16 cellular contexts compared by ENCODE assay signal in the genomic region with DNA sequence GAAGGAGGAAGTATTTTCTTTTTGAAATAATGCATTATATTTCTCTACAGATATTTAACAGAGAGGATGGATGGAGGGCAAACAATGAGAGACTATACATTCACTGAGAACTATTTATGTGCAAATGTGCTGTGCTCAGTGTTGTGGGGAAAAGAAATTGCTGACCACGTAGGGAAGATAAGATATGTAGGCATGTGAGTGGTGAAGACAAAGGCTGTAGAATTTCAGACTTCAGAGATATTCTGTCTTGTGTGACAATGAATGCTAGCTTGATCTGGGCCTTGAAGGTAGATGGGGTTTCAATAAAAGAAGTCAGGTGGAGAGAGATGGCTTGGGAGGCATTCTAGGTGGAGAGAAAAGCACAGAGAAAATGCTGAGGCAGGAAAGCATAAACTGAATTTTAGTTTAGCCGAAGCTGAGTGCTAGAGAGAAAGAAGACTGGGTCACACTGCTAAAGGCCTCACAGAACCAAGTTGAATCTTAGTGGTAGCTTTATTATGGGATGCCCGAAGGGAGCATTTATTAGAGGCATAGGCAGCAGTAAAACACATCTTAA. TPM values are rescaled to one million over a fixed set of nuclear protein-coding genes. Genes with fewer than 3 reads are reported as not detected.
DNase-seq lines count a peak whose midpoint lies in the region; ATAC-seq, FAIRE-seq and TF ChIP-seq lines count a peak whose summit lies in the region.
"Had no signal": no experiment of that assay in that cellular context is flagged by ENCODE, and none has a peak within 500 bp of the region (broad histone marks: within the 10 kb centered on the region; RNA-seq: fewer than 3 reads in every experiment).

No MANE protein-coding gene starts in this region.

- H2BK15ac ChIP-seq in mesendoderm (replicated peaks; ENCODE audit: low read depth), result peak overlapping the region; percentile 92

- H3K9ac ChIP-seq in mesendoderm (ENCODE audit: low read length), result peak overlapping the region; percentile 2

- no peak for TF ChIP-seq EP300 in stomach (IDR thresholded peaks at IDR 0.05)

- H2BK5ac ChIP-seq in mesendoderm (ENCODE audit: low read length), result peak overlapping the region; percentile 27

- no peak overlapping the region for H3K4me2 ChIP-seq in mesendoderm (ENCODE audit: low read length)

- H3K27me3 ChIP-seq in mesendoderm (ENCODE audit: insufficient read depth, low read length, poor library complexity) (no peaks in the 10 kb centered on the region), small intestine (ENCODE audit: control insufficient read depth in 2 of 2, insufficient read depth in 2 of 2, low read length in 2 of 2) (no peaks in the 10 kb centered on the region), stomach (no peaks in the 10 kb centered on the region)
- H3K27me3 ChIP-seq: neutrophil had no signal

- no peak overlapping the region for H3K4me3 Mint-ChIP-seq in natural killer cell treated with Interleukin-12 subunit alpha and Interleukin-12 subunit beta and Interleukin-15 and Interleukin-18, amount 100 ng/mL, for 72 hours
- H3K4me3 Mint-ChIP-seq in natural killer cell, result no peak overlapping the region
- no peak overlapping the region for H3K4me3 Mint-ChIP-seq in activated naive CD8-positive, alpha-beta T cell treated with anti-CD3 and anti-CD28 coated beads, Interleukin-2, amount 50 U/mL, for 24 hours

- ATAC-seq in natural killer cell treated with Interleukin-12 subunit alpha and Interleukin-12 subunit beta and Interleukin-15 and Interleukin-18, amount 100 ng/mL, for 72 hours, result no peak
- ATAC-seq in natural killer cell, result no peak
- ATAC-seq in activated naive CD8-positive, alpha-beta T cell treated with anti-CD3 and anti-CD28 coated beads, Interleukin-2, amount 50 U/mL, for 24 hours, result no peak
- ATAC-seq: activated CD4-positive, CD25-positive, alpha-beta regulatory T cell treated with anti-CD3 and anti-CD28 coated beads, Interleukin-2, amount 50 U/mL, for 24 hours; left lobe of liver; stimulated activated naive CD8-positive, alpha-beta T cell treated with anti-CD3 and anti-CD28 coated beads, Interleukin-15, Interleukin-2, amounts not matched to agents 100 U/mL and 50 U/mL, for 24 hours had no signal

- TF ChIP-seq CTCF in natural killer cell (IDR thresholded peaks at IDR 0.05), result no peak
- TF ChIP-seq CTCF in stomach (IDR thresholded peaks at IDR 0.05), result no peak
- no peak for TF ChIP-seq CTCF in coronary artery (IDR thresholded peaks at IDR 0.05)

- H3K9me3 ChIP-seq in small intestine (ENCODE audit: control insufficient read depth, low read depth) (no peaks in the 10 kb centered on the region), stomach (peaks cover 0 to 3% (median 0%) of the 10 kb centered on the region in 4 donors)
- H3K9me3 ChIP-seq: neutrophil had no signal

- peak overlapping the region; percentile 79 for H2BK120ac ChIP-seq in mesendoderm (ENCODE audit: low read depth, low read length)

- no peak overlapping the region for H3K27ac ChIP-seq in mesendoderm (ENCODE audit: low read depth, low read length)
- H3K27ac ChIP-seq in small intestine (ENCODE audit: low read depth in 1 of 2, low read length in 1 of 2), result no peak overlapping the region
- H3K27ac ChIP-seq in stomach, result no peak overlapping the region
- no peak overlapping the region for H3K27ac ChIP-seq in coronary artery
- H3K27ac ChIP-seq: neutrophil had no signal

- H3K79me2 ChIP-seq in mesendoderm (ENCODE audit: control insufficient read depth, insufficient read depth, low read length), result no peaks in the 10 kb centered on the region

- H4K5ac ChIP-seq in mesendoderm (ENCODE audit: low read length), result no peak overlapping the region

- peak overlapping the region; percentile 95 for H3K4ac ChIP-seq in mesendoderm (ENCODE audit: low read depth, low read length)

- H3K4me3 ChIP-seq in mesendoderm (ENCODE audit: low read length), result no peak overlapping the region
- no peak overlapping the region for H3K4me3 ChIP-seq in small intestine (ENCODE audit: low read depth in 1 of 2, low read length in 2 of 2)
- no peak overlapping the region for H3K4me3 ChIP-seq in stomach
- no peak overlapping the region for H3K4me3 ChIP-seq in coronary artery

- H3K9me3 Mint-ChIP-seq in natural killer cell treated with Interleukin-12 subunit alpha and Interleukin-12 subunit beta and Interleukin-15 and Interleukin-18, amount 100 ng/mL, for 72 hours, result peaks cover 3% of the 10 kb centered on the region
- H3K9me3 Mint-ChIP-seq in natural killer cell, result peaks cover 2% of the 10 kb centered on the region in 2 donors
- peaks cover 4% of the 10 kb centered on the region for H3K9me3 Mint-ChIP-seq in activated naive CD8-positive, alpha-beta T cell treated with anti-CD3 and anti-CD28 coated beads, Interleukin-2, amount 50 U/mL, for 24 hours

- H3K23ac ChIP-seq in mesendoderm (ENCODE audit: low read length), result no peak overlapping the region

- peaks cover 16% of the 10 kb centered on the region for H3K36me3 Mint-ChIP-seq in natural killer cell treated with Interleukin-12 subunit alpha and Interleukin-12 subunit beta and Interleukin-15 and Interleukin-18, amount 100 ng/mL, for 72 hours
- H3K36me3 Mint-ChIP-seq in natural killer cell, result no peaks in the 10 kb centered on the region
- H3K36me3 Mint-ChIP-seq in activated naive CD8-positive, alpha-beta T cell treated with anti-CD3 and anti-CD28 coated beads, Interleukin-2, amount 50 U/mL, for 24 hours (ENCODE audit: low read depth), result peaks cover 6% of the 10 kb centered on the region

- no CpG with 5 or more reads among the region's 3 CpGs for WGBS in mesendoderm (ENCODE audit: extremely low coverage, insufficient coverage, low lambda C conversion rate)
- WGBS in small intestine, 3 donors, result 77 to 87% (median 82%) methylated on average over 3 of the region's 3 CpGs
- WGBS in stomach, 5 donors, result 71 to 80% (median 73%) methylated on average over 3 of the region's 3 CpGs

- no peak for TF ChIP-seq POLR2A in stomach (IDR thresholded peaks at IDR 0.05)

- no peak for DNase-seq in natural killer cell treated with Interleukin-12 subunit alpha and Interleukin-12 subunit beta and Interleukin-15 and Interleukin-18, amount 100 ng/mL, for 72 hours (ENCODE audit: low spot score)
- DNase-seq in natural killer cell (no peak), mesendoderm (peak; percentile 40), small intestine (no peak), DMS53 (lab: John Stamatoyannopoulos, UW) (no peak), stomach (no peak), coronary artery (ENCODE audit: low spot score) (no peak)
- DNase-seq in activated naive CD8-positive, alpha-beta T cell treated with anti-CD3 and anti-CD28 coated beads, Interleukin-2, amount 50 U/mL, for 24 hours, result no peak
- DNase-seq: activated CD8-positive, alpha-beta memory T cell treated with anti-CD3 and anti-CD28 coated beads, Interleukin-2, amount 50 U/mL, for 48 hours; NCI-H1417 treated with DMSO at 0.1 percent for 48 hours; NCI-H2227 treated with DMSO at 0.1 percent for 48 hours; stimulated activated naive CD8-positive, alpha-beta T cell treated with anti-CD3 and anti-CD28 coated beads, Interleukin-15, Interleukin-2, amounts not matched to agents 100 U/mL and 50 U/mL, for 24 hours had no signal

- H3K79me1 ChIP-seq in mesendoderm (ENCODE audit: low read length), result no peaks in the 10 kb centered on the region

- no peaks in the 10 kb centered on the region for H3K27me3 Mint-ChIP-seq in natural killer cell treated with Interleukin-12 subunit alpha and Interleukin-12 subunit beta and Interleukin-15 and Interleukin-18, amount 100 ng/mL, for 72 hours
- no peaks in the 10 kb centered on the region for H3K27me3 Mint-ChIP-seq in natural killer cell (ENCODE audit: low read depth in 2 of 2)
- H3K27me3 Mint-ChIP-seq in activated naive CD8-positive, alpha-beta T cell treated with anti-CD3 and anti-CD28 coated beads, Interleukin-2, amount 50 U/mL, for 24 hours, result no peaks in the 10 kb centered on the region

- no peak overlapping the region for H4K8ac ChIP-seq in mesendoderm (ENCODE audit: low read depth, low read length)

- peak overlapping the region; percentile 38 for H2AK5ac ChIP-seq in mesendoderm (ENCODE audit: low read length)

- H3K56ac ChIP-seq in mesendoderm (ENCODE audit: low read length), result peak overlapping the region; percentile 11

- H3K36me3 ChIP-seq in mesendoderm (ENCODE audit: control insufficient read depth, insufficient read depth, low read length) (no peaks in the 10 kb centered on the region), small intestine (ENCODE audit: control insufficient read depth in 2 of 2, insufficient read depth in 2 of 2, low read length in 2 of 2) (no peaks in the 10 kb centered on the region), stomach (no peaks in the 10 kb centered on the region)
- H3K36me3 ChIP-seq: neutrophil had no signal

- H3K18ac ChIP-seq in mesendoderm (ENCODE audit: low read length), result peak overlapping the region; percentile 90

- peak overlapping the region; percentile 6 to 38 for H3K27ac Mint-ChIP-seq in natural killer cell treated with Interleukin-12 subunit alpha and Interleukin-12 subunit beta and Interleukin-15 and Interleukin-18, amount 100 ng/mL, for 72 hours
- H3K27ac Mint-ChIP-seq in natural killer cell, result peak overlapping the region in 1 of 2 donors; percentile 6
- H3K27ac Mint-ChIP-seq in activated naive CD8-positive, alpha-beta T cell treated with anti-CD3 and anti-CD28 coated beads, Interleukin-2, amount 50 U/mL, for 24 hours, result peak overlapping the region; percentile 10

- no peak for FAIRE-seq in small intestine (lab: Jason Lieb, UNC)
- FAIRE-seq: GM19239 had no signal

- H3K4me1 ChIP-seq in mesendoderm (ENCODE audit: control insufficient read depth, low read depth, low read length) (peaks cover 11% of the 10 kb centered on the region), small intestine (ENCODE audit: control insufficient read depth in 2 of 2, insufficient read depth in 1 of 2, low read depth in 1 of 2, low read length in 1 of 2) (peaks cover 3 to 7% of the 10 kb centered on the region in 2 donors), stomach (peaks cover 14 to 26% (median 21%) of the 10 kb centered on the region in 4 donors)

- intact Hi-C loops in natural killer cell (cut with micrococcal nuclease), result no loop called here
- intact Hi-C loops in stomach (cut with DNase I; ENCODE audit: low total_unique reads), result no loop called here

- H3K4me1 Mint-ChIP-seq in natural killer cell treated with Interleukin-12 subunit alpha and Interleukin-12 subunit beta and Interleukin-15 and Interleukin-18, amount 100 ng/mL, for 72 hours (ENCODE audit: low read depth in 2 of 2), result peaks cover 13 to 16% of the 10 kb centered on the region in 2 donors
- peaks cover 9 to 11% of the 10 kb centered on the region in 2 donors for H3K4me1 Mint-ChIP-seq in natural killer cell
- peaks cover 29% of the 10 kb centered on the region for H3K4me1 Mint-ChIP-seq in activated naive CD8-positive, alpha-beta T cell treated with anti-CD3 and anti-CD28 coated beads, Interleukin-2, amount 50 U/mL, for 24 hours

RNA-seq across cellular contexts. Expression of a gene that starts 56.9 kb away (rescaled TPM):
- 1,000 to 10,000 TPM; 4,705 to 6,056 TPM for total RNA-seq in natural killer cell treated with Interleukin-12 subunit alpha and Interleukin-12 subunit beta and Interleukin-15 and Interleukin-18, amount 100 ng/mL, for 72 hours
- 1,000 to 10,000 TPM; 6,475 to 7,348 (median 7,348) TPM for total RNA-seq in natural killer cell
- polyA plus RNA-seq in mesendoderm (2013, experiment 1 of 2), result 13,473 TPM
- polyA plus RNA-seq in mesendoderm (2013, experiment 2 of 2), result 13,556 TPM
- over 10,000 TPM in 1 of 3 donors, 1,000 to 10,000 TPM in 2; 6,538 to 12,313 (median 9,900) TPM for polyA plus RNA-seq in small intestine
- over 10,000 TPM in 1 of 5 donors, 1,000 to 10,000 TPM in 4; 3,004 to 19,399 (median 6,187) TPM for total RNA-seq in stomach
- over 10,000 TPM in 2 of 3 donors, 1,000 to 10,000 TPM in 1; 8,307 to 12,295 (median 10,016) TPM for polyA plus RNA-seq in stomach
